ENCODE assay signal across 26 cellular contexts in genomic region chr18:45625596-45625995, GRCh38. TPM values are rescaled to one million over a fixed set of nuclear protein-coding genes. Genes with fewer than 3 reads are reported as not detected.
"Had no signal": no experiment of that assay in that cellular context is flagged by ENCODE, and none has a peak within 500 bp of the region (broad histone marks: within the 10 kb centered on the region; RNA-seq: fewer than 3 reads in every experiment).

No MANE protein-coding gene starts in this region.

- H3K27me3 ChIP-seq: right atrium auricular region, SJSA1 had no signal

- DNase-seq: activated CD4-positive, alpha-beta memory T cell treated with anti-CD3 and anti-CD28 coated beads for 36 hours; activated CD4-positive, alpha-beta T cell treated with anti-CD3 and anti-CD28 coated beads for 36 hours; activated CD8-positive, alpha-beta memory T cell treated with anti-CD3 and anti-CD28 coated beads, Interleukin-2, amount 10 ng/mL, durations not matched to agents 7 days and 5 days; activated naive CD4-positive, alpha-beta T cell treated with anti-CD3 and anti-CD28 coated beads, Interleukin-2, amount 10 ng/mL, durations not matched to agents 7 days and 5 days; activated naive CD8-positive, alpha-beta T cell treated with anti-CD3 and anti-CD28 coated beads, Interleukin-2, amount 50 U/mL, for 24 hours; activated T-cell treated with anti-CD3 and anti-CD28 coated beads, Interleukin-2, amount 50 U/mL, for 24 hours; aorta; cerebellar nuclear complex; effector CD8-positive, alpha-beta T cell; left cardiac atrium; stimulated activated CD4-positive, alpha-beta T cell treated with anti-CD3 and anti-CD28 coated beads, Interleukin-12 subunit alpha, Interleukin-12 subunit beta, amount 100 ng/mL, for 4 hours; stimulated activated CD4-positive, alpha-beta T cell treated with anti-CD3 and anti-CD28 coated beads, Interleukin-1b, Interleukin-23, amount 100 ng/mL, for 48 hours; stimulated activated CD8-positive, alpha-beta memory T cell treated with anti-CD3 and anti-CD28 coated beads, Interleukin-4, amount 100 ng/mL, for 48 hours; stimulated activated naive CD4-positive, alpha-beta T cell; SW 1271 had no signal

- H3K36me3 ChIP-seq: prostate gland, right atrium auricular region, SJSA1 had no signal

- H3K27ac ChIP-seq: SJSA1 had no signal

- H3K27me3 Mint-ChIP-seq: activated naive CD8-positive, alpha-beta T cell treated with anti-CD3 and anti-CD28 coated beads, Interleukin-2, amount 50 U/mL, for 24 hours had no signal

- H3K9me3 ChIP-seq: prostate gland, right atrium auricular region, SJSA1 had no signal

- H3K4me3 ChIP-seq: prostate gland, right atrium auricular region, SJSA1 had no signal

- H3K4me1 Mint-ChIP-seq: activated naive CD4-positive, alpha-beta T cell treated with anti-CD3 and anti-CD28 coated beads, Interleukin-2, amount 10 ng/mL, durations not matched to agents 7 days and 5 days had no signal

- H3K4me3 Mint-ChIP-seq: activated CD4-positive, alpha-beta memory T cell treated with anti-CD3 and anti-CD28 coated beads for 36 hours; activated CD4-positive, alpha-beta T cell treated with anti-CD3 and anti-CD28 coated beads for 36 hours; activated CD8-positive, alpha-beta memory T cell treated with anti-CD3 and anti-CD28 coated beads, Interleukin-2, amount 10 ng/mL, durations not matched to agents 7 days and 5 days; activated naive CD4-positive, alpha-beta T cell treated with anti-CD3 and anti-CD28 coated beads, Interleukin-2, amount 10 ng/mL, durations not matched to agents 7 days and 5 days; activated naive CD8-positive, alpha-beta T cell treated with anti-CD3 and anti-CD28 coated beads, Interleukin-2, amount 50 U/mL, for 24 hours; activated T-cell treated with anti-CD3 and anti-CD28 coated beads, Interleukin-2, amount 50 U/mL, for 24 hours; WTC11 had no signal

- H3K9me3 Mint-ChIP-seq: activated CD4-positive, alpha-beta memory T cell treated with anti-CD3 and anti-CD28 coated beads for 36 hours; activated naive CD4-positive, alpha-beta T cell treated with anti-CD3 and anti-CD28 coated beads, Interleukin-2, amount 10 ng/mL, durations not matched to agents 7 days and 5 days; activated naive CD8-positive, alpha-beta T cell treated with anti-CD3 and anti-CD28 coated beads, Interleukin-2, amount 50 U/mL, for 24 hours; activated T-cell treated with anti-CD3 and anti-CD28 coated beads, Interleukin-2, amount 50 U/mL, for 24 hours; activated T-helper 2 cell treated with anti-CD3 and anti-CD28 coated beads, Interferon-gamma antibody, Interleukin-2, Interleukin-4, amounts not matched to agents 10 μg/mL and 5 μg/mL and 100 μg/mL, durations not matched to agents 14 hours and 24 hours and 36 hours; WTC11 had no signal

- H3K27ac Mint-ChIP-seq: activated CD4-positive, alpha-beta memory T cell treated with anti-CD3 and anti-CD28 coated beads for 36 hours; activated CD4-positive, alpha-beta T cell treated with anti-CD3 and anti-CD28 coated beads for 36 hours; activated CD8-positive, alpha-beta memory T cell treated with anti-CD3 and anti-CD28 coated beads, Interleukin-2, amount 10 ng/mL, durations not matched to agents 7 days and 5 days; activated naive CD4-positive, alpha-beta T cell treated with anti-CD3 and anti-CD28 coated beads, Interleukin-2, amount 10 ng/mL, durations not matched to agents 7 days and 5 days; activated naive CD8-positive, alpha-beta T cell treated with anti-CD3 and anti-CD28 coated beads, Interleukin-2, amount 50 U/mL, for 24 hours; activated T-cell treated with anti-CD3 and anti-CD28 coated beads, Interleukin-2, amount 50 U/mL, for 24 hours; activated T-helper 2 cell treated with anti-CD3 and anti-CD28 coated beads, Interferon-gamma antibody, Interleukin-2, Interleukin-4, amounts not matched to agents 10 μg/mL and 5 μg/mL and 100 μg/mL, durations not matched to agents 14 hours and 24 hours and 36 hours; type B pancreatic cell; WTC11 had no signal

- ATAC-seq: activated CD4-positive, alpha-beta T cell treated with anti-CD3 and anti-CD28 coated beads for 36 hours; activated CD8-positive, alpha-beta memory T cell treated with anti-CD3 and anti-CD28 coated beads, Interleukin-2, amount 10 ng/mL, durations not matched to agents 7 days and 5 days; activated naive CD8-positive, alpha-beta T cell treated with anti-CD3 and anti-CD28 coated beads, Interleukin-2, amount 50 U/mL, for 24 hours had no signal

- H3K36me3 Mint-ChIP-seq: activated CD4-positive, alpha-beta memory T cell treated with anti-CD3 and anti-CD28 coated beads for 36 hours; activated CD8-positive, alpha-beta memory T cell treated with anti-CD3 and anti-CD28 coated beads, Interleukin-2, amount 10 ng/mL, durations not matched to agents 7 days and 5 days; activated naive CD4-positive, alpha-beta T cell treated with anti-CD3 and anti-CD28 coated beads, Interleukin-2, amount 10 ng/mL, durations not matched to agents 7 days and 5 days; type B pancreatic cell; WTC11 had no signal

RNA-seq across cellular contexts. Expression of gene SLC14A2, which starts 10.3 kb away (rescaled TPM):
- total RNA-seq: endothelial cell of umbilical vein, fibroblast of villous mesenchyme, glomerular endothelial cell, lower leg skin, SJSA1 had no signal
- polyA plus RNA-seq: neural cell had no signal
